8 cellular contexts compared by ENCODE assay signal in genomic region chr17:64506576-64507417, GRCh38. TPM values are rescaled to one million over a fixed set of nuclear protein-coding genes. Genes with fewer than 3 reads are reported as not detected.
DNase-seq lines count a peak whose midpoint lies in the region; TF ChIP-seq lines count a peak whose summit lies in the region.

A gene with protein sequence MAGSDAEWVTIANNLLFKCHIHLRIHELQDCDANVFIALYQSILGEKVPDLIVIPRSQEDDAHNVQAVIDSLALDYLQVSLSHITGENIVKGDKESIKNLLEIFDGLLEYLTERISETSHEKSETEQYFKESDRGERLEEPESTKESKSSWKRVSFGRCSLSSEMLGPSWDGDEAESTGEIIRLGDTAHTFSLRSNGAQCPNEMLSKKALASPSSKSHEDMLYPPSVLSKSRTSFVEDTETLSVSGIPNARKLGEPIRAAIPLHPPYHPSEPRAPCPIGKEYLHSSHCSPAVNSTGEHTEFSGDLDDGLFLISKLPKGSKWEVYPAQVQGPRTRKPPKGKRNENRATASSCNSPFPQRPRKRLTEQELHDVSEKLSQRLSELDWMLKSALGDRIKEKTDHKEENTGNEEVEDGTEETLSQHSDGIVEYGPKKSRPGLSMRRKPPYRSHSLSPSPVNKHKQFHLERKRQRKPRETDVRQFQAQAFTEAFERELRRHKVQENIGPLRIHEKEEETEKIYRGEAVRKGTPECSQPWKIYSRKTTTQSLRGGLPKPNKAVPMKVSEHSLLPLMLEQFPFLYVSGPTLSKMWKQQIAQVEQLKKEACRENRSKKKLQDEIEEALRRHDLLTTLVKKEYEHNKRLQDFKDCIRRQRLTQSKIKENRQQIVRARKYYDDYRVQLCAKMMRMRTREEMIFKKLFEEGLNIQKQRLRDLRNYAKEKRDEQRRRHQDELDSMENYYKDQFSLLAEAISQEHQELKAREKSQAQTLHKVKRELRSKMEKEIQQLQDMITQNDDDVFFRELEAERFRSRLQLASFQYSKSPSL (plus strand): TSS chr17:64506977. CDS start chr17:64507098, 121 bp downstream.

- no peak within 1 kb of the TSS for H3K4ac ChIP-seq in neuronal stem cell (ENCODE audit: low read length)

- H3K36me3 ChIP-seq in H7 (replicated peaks; ENCODE audit: control insufficient read depth, insufficient read depth, low read length) (peaks cover 32% of the 10 kb centered on the region), MM.1S (replicated peaks; ENCODE audit: insufficient read depth, low read length) (peaks cover 34% of the 10 kb centered on the region), neuronal stem cell (replicated peaks in 1 of 2; ENCODE audit: control insufficient read depth in 2 of 2, insufficient read depth in 2 of 2, low read length in 2 of 2) (peaks cover 28 to 75% of the 10 kb centered on the region in 2 donors)

- no peaks in the 10 kb centered on the region for H3K9me3 ChIP-seq in MM.1S (replicated peaks; ENCODE audit: insufficient read depth, low read length)
- H3K9me3 ChIP-seq in neuronal stem cell (replicated peaks in 1 of 2; ENCODE audit: control insufficient read depth in 2 of 2, insufficient read depth in 1 of 2, low read depth in 1 of 2, low read length in 2 of 2): no peaks in the 10 kb centered on the region

- no peak within 1 kb of the TSS for H4K8ac ChIP-seq in neuronal stem cell (ENCODE audit: low read depth, low read length)

- H2AFZ ChIP-seq in MM.1S (ENCODE audit: low read length): peak within 1 kb of the TSS; percentile 94
- peak within 1 kb of the TSS; percentile 87 for H2AFZ ChIP-seq in neuronal stem cell (ENCODE audit: low read length)

- H4K91ac ChIP-seq in neuronal stem cell (ENCODE audit: low read depth, low read length, poor library complexity): peak within 1 kb of the TSS; percentile 73

- peaks cover 34% of the 10 kb centered on the region for H4K20me1 ChIP-seq in MM.1S (ENCODE audit: insufficient read depth, low read length)

- WGBS in neuronal stem cell (ENCODE audit: extremely low coverage in 2 of 2, insufficient read length in 2 of 2, insufficient replicate concordance in 1 of 2), 2 donors: no CpG with 5 or more reads among the region's 77 CpGs

- H2BK5ac ChIP-seq in neuronal stem cell (ENCODE audit: low read length): peak within 1 kb of the TSS; percentile 99

- H2BK15ac ChIP-seq in neuronal stem cell (ENCODE audit: low read length): peak within 1 kb of the TSS; percentile 68

- peak within 1 kb of the TSS; percentile 97 for H3K4me3 ChIP-seq in H7 (ENCODE audit: insufficient read depth, low read depth, low read length)
- H3K4me3 ChIP-seq in MM.1S (ENCODE audit: low read length): peak within 1 kb of the TSS; percentile 98
- H3K4me3 ChIP-seq in neuronal stem cell (ENCODE audit: low read length in 2 of 2): peak within 1 kb of the TSS; percentile 88 to 99

- H2BK12ac ChIP-seq in neuronal stem cell (ENCODE audit: low read length): no peak within 1 kb of the TSS

- H3K9me2 ChIP-seq in MM.1S (replicated peaks; ENCODE audit: insufficient read depth, low read length): no peaks in the 10 kb centered on the region

- H2BK120ac ChIP-seq in neuronal stem cell (ENCODE audit: low read depth, low read length): peak within 1 kb of the TSS; percentile 96

- H3K79me1 ChIP-seq in neuronal stem cell (ENCODE audit: low read depth, low read length): peaks cover 5% of the 10 kb centered on the region

- H2AK5ac ChIP-seq in neuronal stem cell (ENCODE audit: low read depth, low read length): peak within 1 kb of the TSS; percentile 100

- H3K14ac ChIP-seq in neuronal stem cell (ENCODE audit: low read length): peak within 1 kb of the TSS; percentile 25

- H3K27ac ChIP-seq in MM.1S (ENCODE audit: low read length) (peak within 1 kb of the TSS; percentile 96), neuronal stem cell (replicated peaks; ENCODE audit: low read length) (peak within 1 kb of the TSS; percentile 93)

- H3K27me3 ChIP-seq in H7 (ENCODE audit: control insufficient read depth, insufficient read depth, low read length) (no peaks in the 10 kb centered on the region), MM.1S (replicated peaks; ENCODE audit: insufficient read depth, low read length) (no peaks in the 10 kb centered on the region), neuronal stem cell (ENCODE audit: control insufficient read depth in 3 of 3, insufficient read depth in 3 of 3, low read depth in 1 of 3, low read length in 3 of 3) (no peaks in the 10 kb centered on the region)

- H3K4me1 ChIP-seq in MM.1S (ENCODE audit: low read length): peaks cover 29% of the 10 kb centered on the region
- H3K4me1 ChIP-seq in neuronal stem cell (ENCODE audit: control insufficient read depth in 2 of 2, insufficient read depth in 1 of 2, low read depth in 1 of 2, low read length in 2 of 2): peaks cover 3 to 11% of the 10 kb centered on the region in 2 donors

- TF ChIP-seq CTCF in MM.1S (IDR thresholded peaks at IDR 0.05; ENCODE audit: low read length) (no peak), subcutaneous adipose tissue (IDR thresholded peaks at IDR 0.05; ENCODE audit: low read depth) (no peak)

- H3K79me2 ChIP-seq in MM.1S (ENCODE audit: low read length): peaks cover 77% of the 10 kb centered on the region

- peaks cover 35% of the 10 kb centered on the region for H3F3A ChIP-seq in MM.1S (ENCODE audit: insufficient read depth, low read length)

- H3K18ac ChIP-seq in neuronal stem cell (ENCODE audit: low read length): peak within 1 kb of the TSS; percentile 99

- H3K4me2 ChIP-seq in MM.1S (ENCODE audit: low read depth, low read length) (peak within 1 kb of the TSS; percentile 73), neuronal stem cell (ENCODE audit: insufficient read depth, low read length, poor library complexity, severe bottlenecking) (peak within 1 kb of the TSS; percentile 54)

- peak within 1 kb of the TSS; percentile 90 for H3K23ac ChIP-seq in neuronal stem cell (ENCODE audit: low read depth, low read length, poor library complexity)

- peak within 1 kb of the TSS; percentile 99 for H3K9ac ChIP-seq in MM.1S (ENCODE audit: low read length)
- H3K9ac ChIP-seq in neuronal stem cell (ENCODE audit: low read depth, low read length, poor library complexity): peak within 1 kb of the TSS; percentile 98

- DNase-seq in ELR (ENCODE audit: low read depth) (peak; percentile 99), H7 (peak; percentile 94), MM.1S (peak; percentile 93), SHP77 treated with DMSO at 0.1 percent for 48 hours (lab: John Stamatoyannopoulos, UW) (peak; percentile 96), fibroblast of the conjunctiva (ENCODE audit: low read depth) (peak; percentile 96), neuronal stem cell (ENCODE audit: low spot score) (peak; percentile 97)
- DNase-seq in activated effector memory CD4-positive, alpha-beta T cell treated with anti-CD3 and anti-CD28 coated beads, Interleukin-2, amount 50 U/mL, for 16 hours: peak; percentile 98

RNA-seq across cellular contexts. Expression of the gene that starts here (rescaled TPM):
- 18.5 and 45.6 TPM in 2 replicates for total RNA-seq in H7 (2014; rRNA removed; shearing (Covaris generic))
- 50.3 TPM for polyA plus RNA-seq in neuronal stem cell (2013, experiment 1 of 2)
- 51.8 TPM for polyA plus RNA-seq in neuronal stem cell (2013, experiment 2 of 2)
- 10 to 100 TPM; 41.6 to 71.4 (median 53.4) TPM for total RNA-seq in subcutaneous adipose tissue

Comparison
In these comparisons a context has a peak if more than half of its experiments do, and no peak if none do; other contexts are left out.
1. Peak in every context shown above with its lines: DNase-seq, H3K4me3 ChIP-seq and H3K27ac ChIP-seq.